Comparison of ENCODE assay signal across 10 cellular contexts in genomic region chr13:74015137-74015536, GRCh38.
DNase-seq lines count a peak whose midpoint lies in the region; ATAC-seq, FAIRE-seq and TF ChIP-seq lines count a peak whose summit lies in the region.
"Had no signal": no experiment of that assay in that cellular context is flagged by ENCODE, and none has a peak within 500 bp of the region (broad histone marks: within the 10 kb centered on the region; RNA-seq: fewer than 3 reads in every experiment).

No MANE protein-coding gene starts in this region.

- CTCF ChIA-PET in RWPE1 (lab: Yijun Ruan, JAX), result no interaction called here

- FAIRE-seq in small intestine (lab: Jason Lieb, UNC), result no peak

- no peak for DNase-seq in GM06990 (ENCODE audit: extremely low read depth, insufficient read length)
- DNase-seq in RWPE1 (ENCODE audit: low spot score), result peak; percentile 5
- DNase-seq in kidney tubule cell (ENCODE audit: low spot score), result peak; percentile 21
- DNase-seq in small intestine, result no peak
- DNase-seq in ascending aorta (ENCODE audit: low spot score in 2 of 2), result no peak
- no peak for DNase-seq in coronary artery (ENCODE audit: low spot score)
- no peak for DNase-seq in T1000 (lab: John Stamatoyannopoulos, UW)
- DNase-seq: activated naive CD4-positive, alpha-beta T cell treated with anti-CD3 and anti-CD28 coated beads, Interleukin-2, amount 50 U/mL, for 16 hours had no signal

- no peak overlapping the region for H3K4me3 ChIP-seq in GM06990 (replicated peaks; ENCODE audit: low read depth, low read length)
- no peak overlapping the region for H3K4me3 ChIP-seq in small intestine (ENCODE audit: low read depth in 1 of 2, low read length in 2 of 2)
- H3K4me3 ChIP-seq in ascending aorta, result no peak overlapping the region
- no peak overlapping the region for H3K4me3 ChIP-seq in coronary artery

- H3K9me3 ChIP-seq in small intestine (ENCODE audit: control insufficient read depth, low read depth), result no peaks in the 10 kb centered on the region
- no peaks in the 10 kb centered on the region for H3K9me3 ChIP-seq in ascending aorta

- intact Hi-C loops in ascending aorta (cut with DNase I), result no loop called here

- no peaks in the 10 kb centered on the region for H3K4me1 ChIP-seq in small intestine (ENCODE audit: control insufficient read depth in 2 of 2, insufficient read depth in 1 of 2, low read depth in 1 of 2, low read length in 1 of 2)
- no peaks in the 10 kb centered on the region for H3K4me1 ChIP-seq in ascending aorta

- POLR2A ChIA-PET in RWPE1 (lab: Yijun Ruan, JAX; ENCODE audit: low non-redundant PET), result no interaction called here

- H3K27me3 ChIP-seq in GM06990 (replicated peaks; ENCODE audit: control insufficient read depth, insufficient read depth, low read length), result no peaks in the 10 kb centered on the region
- no peaks in the 10 kb centered on the region for H3K27me3 ChIP-seq in small intestine (ENCODE audit: control insufficient read depth in 2 of 2, insufficient read depth in 2 of 2, low read length in 2 of 2)
- H3K27me3 ChIP-seq in ascending aorta, result no peaks in the 10 kb centered on the region

- no peak overlapping the region for H3K27ac ChIP-seq in RWPE1
- no peak overlapping the region for H3K27ac ChIP-seq in small intestine (ENCODE audit: low read depth in 1 of 2, low read length in 1 of 2)
- no peak overlapping the region for H3K27ac ChIP-seq in ascending aorta
- H3K27ac ChIP-seq in coronary artery, result no peak overlapping the region
- H3K27ac ChIP-seq: epithelial cell of prostate had no signal

- peak; percentile 58 for ATAC-seq in HG02623 (IDR thresholded peaks at IDR 0.05; ENCODE audit: unreplicated experiment)

- 94 to 95% (median 94%) methylated on average over 4 of the region's 4 CpGs for WGBS in small intestine, 3 donors

- TF ChIP-seq CTCF in GM06990 (IDR thresholded peaks at IDR 0.05; ENCODE audit: insufficient read depth, low read length, poor library complexity, severe bottlenecking) (peak; percentile 30), RWPE1 (conservative IDR thresholded peaks at IDR 0.05; ENCODE audit: low read depth) (no peak), ascending aorta (IDR thresholded peaks at IDR 0.05) (no peak), coronary artery (IDR thresholded peaks at IDR 0.05) (no peak)

- no peaks in the 10 kb centered on the region for H3K36me3 ChIP-seq in GM06990 (ENCODE audit: control insufficient read depth, insufficient read depth, low read length)
- H3K36me3 ChIP-seq in small intestine (ENCODE audit: control insufficient read depth in 2 of 2, insufficient read depth in 2 of 2, low read length in 2 of 2), result no peaks in the 10 kb centered on the region
- no peaks in the 10 kb centered on the region for H3K36me3 ChIP-seq in ascending aorta

Comparison
In these comparisons a context has a peak if more than half of its experiments do, and no peak if none do; other contexts are left out.
1. DNase-seq: peak in RWPE1 (single experiment) and kidney tubule cell (single experiment); none in GM06990 (single experiment), small intestine (single experiment), ascending aorta (0 of 2), coronary artery (single experiment) and T1000 (single experiment).